26 cellular contexts compared by ENCODE assay signal in genomic region chr3:173800154-173800553, GRCh38.
"Had no signal": no experiment of that assay in that cellular context is flagged by ENCODE, and none has a peak within 500 bp of the region (broad histone marks: within the 10 kb centered on the region; RNA-seq: fewer than 3 reads in every experiment).

No MANE protein-coding gene starts in this region.

- H3K4me3 ChIP-seq: adrenal gland, body of pancreas, left ventricle myocardium inferior, lung, mucosa of descending colon, right lobe of liver, tibial nerve had no signal

- H3K27me3 ChIP-seq: adrenal gland, body of pancreas, neutrophil, right lobe of liver, tibial nerve had no signal

- H3K27ac ChIP-seq: adrenal gland, body of pancreas, left ventricle myocardium inferior, neutrophil, right lobe of liver, tibial nerve had no signal

- H3K9me3 ChIP-seq: adrenal gland, body of pancreas, left ventricle myocardium inferior, mucosa of descending colon, neutrophil, right lobe of liver, tibial nerve had no signal

- H3K9me3 Mint-ChIP-seq: natural killer cell treated with Interleukin-12 subunit alpha and Interleukin-12 subunit beta and Interleukin-15 and Interleukin-18, amount 100 ng/mL, for 72 hours; T-helper 2 cell treated with Interferon-gamma antibody and Interleukin-4, amounts not matched to agents 5 μg/mL and 100 μg/mL, for 36 hours had no signal

- H3K4me1 ChIP-seq: adrenal gland, body of pancreas, left ventricle myocardium inferior, right lobe of liver had no signal

- H3K4me3 Mint-ChIP-seq: activated CD4-positive, alpha-beta T cell treated with anti-CD3 and anti-CD28 coated beads for 36 hours; activated naive CD8-positive, alpha-beta T cell treated with anti-CD3 and anti-CD28 coated beads for 36 hours; effector memory CD8-positive, alpha-beta T cell; natural killer cell treated with Interleukin-12 subunit alpha and Interleukin-12 subunit beta and Interleukin-15 and Interleukin-18, amount 100 ng/mL, for 72 hours; T-helper 2 cell treated with Interferon-gamma antibody and Interleukin-4, amounts not matched to agents 5 μg/mL and 100 μg/mL, for 36 hours had no signal

- H3K4me1 Mint-ChIP-seq: activated CD4-positive, alpha-beta T cell treated with anti-CD3 and anti-CD28 coated beads for 36 hours; activated naive CD8-positive, alpha-beta T cell treated with anti-CD3 and anti-CD28 coated beads for 36 hours had no signal

- DNase-seq: activated CD4-positive, alpha-beta T cell treated with anti-CD3 and anti-CD28 coated beads for 36 hours; activated CD4-positive, alpha-beta T cell treated with anti-CD3 and anti-CD28 coated beads, Interleukin-2, amount 50 U/mL, for 4 hours; activated CD4-positive, CD25-positive, alpha-beta regulatory T cell; activated CD8-positive, alpha-beta memory T cell treated with anti-CD3 and anti-CD28 coated beads for 24 hours; activated effector memory CD4-positive, alpha-beta T cell treated with Interleukin-2 at 50 U/mL for 16 hours; activated naive CD4-positive, alpha-beta T cell treated with Interleukin-2 at 50 U/mL for 16 hours; activated naive CD8-positive, alpha-beta T cell treated with anti-CD3 and anti-CD28 coated beads for 36 hours; adrenal gland; aorta; body of pancreas; caudate nucleus; cortex of kidney; effector memory CD8-positive, alpha-beta T cell; head of caudate nucleus; hippocampal formation; left ventricle myocardium inferior; mucosa of descending colon; right lobe of liver; stimulated activated CD4-positive, alpha-beta T cell treated with anti-CD3 and anti-CD28 coated beads, Interleukin-2, amount 100 ng/mL, for 48 hours; stimulated activated naive CD4-positive, alpha-beta T cell treated with Interleukin-2 at 50 U/mL for 16 hours had no signal

- H3K27ac Mint-ChIP-seq: activated CD4-positive, alpha-beta T cell treated with anti-CD3 and anti-CD28 coated beads for 36 hours; activated naive CD8-positive, alpha-beta T cell treated with anti-CD3 and anti-CD28 coated beads for 36 hours; effector memory CD8-positive, alpha-beta T cell; natural killer cell treated with Interleukin-12 subunit alpha and Interleukin-12 subunit beta and Interleukin-15 and Interleukin-18, amount 100 ng/mL, for 72 hours; T-helper 2 cell treated with Interferon-gamma antibody and Interleukin-4, amounts not matched to agents 5 μg/mL and 100 μg/mL, for 36 hours had no signal

- H3K36me3 ChIP-seq: adrenal gland, left ventricle myocardium inferior, neutrophil, right lobe of liver, tibial nerve had no signal

- H3K36me3 Mint-ChIP-seq: activated naive CD8-positive, alpha-beta T cell treated with anti-CD3 and anti-CD28 coated beads for 36 hours; natural killer cell treated with Interleukin-12 subunit alpha and Interleukin-12 subunit beta and Interleukin-15 and Interleukin-18, amount 100 ng/mL, for 72 hours had no signal

- H3K27me3 Mint-ChIP-seq: activated CD4-positive, alpha-beta T cell treated with anti-CD3 and anti-CD28 coated beads for 36 hours; activated naive CD8-positive, alpha-beta T cell treated with anti-CD3 and anti-CD28 coated beads for 36 hours; effector memory CD8-positive, alpha-beta T cell; natural killer cell treated with Interleukin-12 subunit alpha and Interleukin-12 subunit beta and Interleukin-15 and Interleukin-18, amount 100 ng/mL, for 72 hours had no signal

- ATAC-seq: activated CD4-positive, alpha-beta T cell treated with anti-CD3 and anti-CD28 coated beads for 36 hours; body of pancreas; effector memory CD8-positive, alpha-beta T cell; esophagus mucosa; mucosa of descending colon; natural killer cell treated with Interleukin-12 subunit alpha and Interleukin-12 subunit beta and Interleukin-15 and Interleukin-18, amount 100 ng/mL, for 72 hours; right lobe of liver had no signal
